In genomic region chr21:41068411-41069304, GRCh38 we compare ENCODE assay signal across 8 cellular contexts.
DNase-seq lines count a peak whose midpoint lies in the region; TF ChIP-seq lines count a peak whose summit lies in the region.

No MANE protein-coding gene starts in this region.

- no peaks in the 10 kb centered on the region for H3K27me3 ChIP-seq in endocrine pancreas (ENCODE audit: control insufficient read depth, insufficient read depth, low read length)

- H3K9ac ChIP-seq in endocrine pancreas (ENCODE audit: control insufficient read depth, insufficient read depth, low read length), result peak overlapping the region; percentile 2

- no peaks in the 10 kb centered on the region for H3K9me3 ChIP-seq in endocrine pancreas (ENCODE audit: control insufficient read depth, low read length)

- peak overlapping the region; percentile 8 for H3K4me3 ChIP-seq in endocrine pancreas (ENCODE audit: control insufficient read depth, insufficient read depth, low read length)

- TF ChIP-seq CTCF in GM10266 (IDR thresholded peaks at IDR 0.05; ENCODE audit: control insufficient read depth, insufficient read depth, low read depth, missing control alignments), result peak; percentile 84

- H3K4me1 ChIP-seq in endocrine pancreas (ENCODE audit: control insufficient read depth, insufficient read depth, low read length), result no peaks in the 10 kb centered on the region

- H3K36me3 ChIP-seq in endocrine pancreas (ENCODE audit: control insufficient read depth, insufficient read depth, low read length), result no peaks in the 10 kb centered on the region

- DNase-seq in GM10266 (ENCODE audit: extremely low spot score) (peak; percentile 75), HK-2 (ENCODE audit: unreplicated experiment) (peak; percentile 59), NCI-H748 (lab: John Stamatoyannopoulos, UW; ENCODE audit: unreplicated experiment) (peak; percentile 94), mesenteric fat pad (ENCODE audit: low spot score) (peak; percentile 92), cortex of kidney (lab: John Stamatoyannopoulos, UW) (no peak)
- peak; percentile 86 for DNase-seq in activated CD8-positive, alpha-beta memory T cell treated with anti-CD3 and anti-CD28 coated beads for 24 hours
- peak; percentile 66 for DNase-seq in stimulated activated CD8-positive, alpha-beta memory T cell treated with anti-CD3 and anti-CD28 coated beads, Interleukin-2, amount 100 ng/mL, for 48 hours (ENCODE audit: low read depth in 2 of 2)
